8 cellular contexts compared by ENCODE assay signal in the genomic region with DNA sequence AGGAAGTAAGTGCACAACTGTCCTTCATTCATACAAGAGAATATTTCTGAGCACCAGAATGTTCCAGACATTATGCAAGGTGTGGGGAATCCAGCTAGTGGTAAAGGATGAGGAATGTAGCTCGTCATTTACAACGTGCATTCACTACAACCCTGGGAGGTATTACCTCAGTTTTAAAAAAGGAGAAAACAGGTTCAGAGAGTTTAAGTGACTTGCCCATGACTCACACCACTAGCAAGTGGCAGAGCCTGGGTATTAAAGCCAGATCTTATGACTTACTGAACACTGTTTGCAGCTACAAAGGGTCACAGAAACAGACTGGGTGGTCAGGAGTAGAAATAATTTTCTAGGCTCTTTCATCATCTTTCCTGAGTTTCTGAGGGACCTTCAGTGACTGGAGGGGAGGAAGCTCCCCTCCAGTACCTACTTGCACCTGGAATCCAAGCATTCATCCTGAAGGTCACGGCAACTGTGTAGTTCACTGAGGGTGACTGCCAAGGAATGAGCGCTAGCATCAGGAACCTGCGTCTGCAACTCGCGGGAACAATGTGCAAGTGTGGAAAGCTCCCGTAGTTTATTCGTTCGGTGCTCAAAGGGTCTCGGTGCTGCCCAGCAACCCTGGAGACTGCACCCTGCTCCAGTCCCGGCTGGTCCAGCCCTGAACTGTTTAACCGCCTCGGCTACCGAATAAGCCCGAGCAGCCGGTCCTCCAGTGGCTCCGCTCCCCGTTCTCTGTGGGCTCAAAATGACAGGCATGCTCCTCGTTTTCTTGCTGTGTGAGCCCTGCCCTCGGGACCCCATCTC. TPM values are rescaled to one million over a fixed set of nuclear protein-coding genes. Genes with fewer than 3 reads are reported as not detected.
DNase-seq lines count a peak whose midpoint lies in the region; ATAC-seq, FAIRE-seq and TF ChIP-seq lines count a peak whose summit lies in the region.
"Had no signal": no experiment of that assay in that cellular context is flagged by ENCODE, and none has a peak within 500 bp of the region (broad histone marks: within the 10 kb centered on the region; RNA-seq: fewer than 3 reads in every experiment).

No MANE protein-coding gene starts in this region.

- H3K9me3 ChIP-seq in MM.1S (replicated peaks; ENCODE audit: insufficient read depth, low read length) (no peaks in the 10 kb centered on the region), suprapubic skin (no peaks in the 10 kb centered on the region)

- no peaks in the 10 kb centered on the region for H3K9me2 ChIP-seq in MM.1S (replicated peaks; ENCODE audit: insufficient read depth, low read length)

- H3K4me3 ChIP-seq in MM.1S (ENCODE audit: low read length) (peak overlapping the region; percentile 79), bronchial epithelial cell (ENCODE audit: low read depth, low read length) (peak overlapping the region; percentile 88), suprapubic skin (peak overlapping the region; percentile 92)

- H3K4me1 Mint-ChIP-seq in mesothelial cell of epicardium: peaks cover 16% of the 10 kb centered on the region

- TF ChIP-seq CTCF in MM.1S (IDR thresholded peaks at IDR 0.05; ENCODE audit: low read length): no peak
- no peak for TF ChIP-seq CTCF in bronchial epithelial cell (IDR thresholded peaks at IDR 0.05; ENCODE audit: insufficient read depth, low read length, severe bottlenecking)
- no peak for TF ChIP-seq CTCF in suprapubic skin (IDR thresholded peaks at IDR 0.05)
- TF ChIP-seq CTCF in mesothelial cell of epicardium (IDR thresholded peaks at IDR 0.05; ENCODE audit: unreplicated experiment): no peak

- H4K20me1 ChIP-seq in MM.1S (ENCODE audit: insufficient read depth, low read length): no peaks in the 10 kb centered on the region

- peak overlapping the region; percentile 33; the same call in 1 of the 2 replicates for H3K27ac ChIP-seq in MM.1S (ENCODE audit: low read length)
- peak overlapping the region; percentile 79 for H3K27ac ChIP-seq in suprapubic skin

- H2AFZ ChIP-seq in MM.1S (ENCODE audit: low read length): peak overlapping the region; percentile 93

- peaks cover 4% of the 10 kb centered on the region; the same call in 1 of the 2 replicates for H3F3A ChIP-seq in MM.1S (ENCODE audit: insufficient read depth, low read length)

- no peaks in the 10 kb centered on the region for H3K4me1 ChIP-seq in MM.1S (ENCODE audit: low read length)
- H3K4me1 ChIP-seq in suprapubic skin: peaks cover 33% of the 10 kb centered on the region

- peak overlapping the region; percentile 89 for H3K9ac ChIP-seq in MM.1S (ENCODE audit: low read length)

- H3K4me2 ChIP-seq in MM.1S (ENCODE audit: low read depth, low read length): peak overlapping the region; percentile 82

- no peak for TF ChIP-seq POLR2A in suprapubic skin (IDR thresholded peaks at IDR 0.05)

- H3K4me3 Mint-ChIP-seq in mesothelial cell of epicardium: no peak overlapping the region
- H3K4me3 Mint-ChIP-seq: activated naive CD8-positive, alpha-beta T cell had no signal

- H3K27me3 ChIP-seq in MM.1S (replicated peaks; ENCODE audit: insufficient read depth, low read length) (no peaks in the 10 kb centered on the region), bronchial epithelial cell (ENCODE audit: control insufficient read depth, insufficient read depth, low read length) (no peaks in the 10 kb centered on the region), suprapubic skin (no peaks in the 10 kb centered on the region)

- peaks cover 23% of the 10 kb centered on the region for H3K79me2 ChIP-seq in MM.1S (ENCODE audit: low read length)

- H3K36me3 ChIP-seq in MM.1S (replicated peaks; ENCODE audit: insufficient read depth, low read length): no peaks in the 10 kb centered on the region; the same call in 1 of the 2 replicates
- peaks cover 5% of the 10 kb centered on the region for H3K36me3 ChIP-seq in bronchial epithelial cell (ENCODE audit: control insufficient read depth, insufficient read depth, low read length)
- H3K36me3 ChIP-seq in suprapubic skin: peaks cover 36% of the 10 kb centered on the region

- ATAC-seq in left lobe of liver: peak; percentile 63

- DNase-seq in GM04503 (ENCODE audit: low read depth): peak; percentile 66
- peak; percentile 49 for DNase-seq in GOT3 (lab: John Stamatoyannopoulos, UW)
- DNase-seq in MM.1S: no peak
- DNase-seq in bronchial epithelial cell (ENCODE audit: low read depth): peak; percentile 98
- DNase-seq in left lobe of liver (ENCODE audit: low spot score): no peak
- peak in 1 of 2 donors; percentile 64 for DNase-seq in suprapubic skin (ENCODE audit: low spot score in 2 of 2)
- DNase-seq in mesothelial cell of epicardium (ENCODE audit: low spot score in 2 of 2, unreplicated experiment in 2 of 2): no peak

- no peaks in the 10 kb centered on the region for H3K27me3 Mint-ChIP-seq in mesothelial cell of epicardium (ENCODE audit: low read depth)
- H3K27me3 Mint-ChIP-seq: activated naive CD8-positive, alpha-beta T cell had no signal

- no peaks in the 10 kb centered on the region for H3K9me3 Mint-ChIP-seq in mesothelial cell of epicardium

- H3K36me3 Mint-ChIP-seq in mesothelial cell of epicardium: peaks cover 16% of the 10 kb centered on the region

- TF ChIP-seq EP300 in suprapubic skin (IDR thresholded peaks at IDR 0.05): no peak

- WGBS in suprapubic skin: 10% methylated on average over 9 of the region's 21 CpGs

- no peak overlapping the region for H3K27ac Mint-ChIP-seq in mesothelial cell of epicardium
- H3K27ac Mint-ChIP-seq: activated naive CD8-positive, alpha-beta T cell had no signal

- FAIRE-seq in bronchial epithelial cell (lab: Jason Lieb, UNC): peak; percentile 43

RNA-seq across cellular contexts. Expression of gene CCDC121, which starts 0.6 kb away (rescaled TPM):
- total RNA-seq in bronchial epithelial cell: 0.79 and 0.90 TPM in 2 replicates
- 1.2 TPM for total RNA-seq in left lobe of liver
- total RNA-seq in suprapubic skin: 1 to 10 TPM; 1.2 to 3.9 (median 3.0) TPM
- total RNA-seq in mesothelial cell of epicardium: 4.6 to 5.2 TPM (median 4.9 TPM) in 3 replicates

RNA-seq across cellular contexts. Expression of gene GPN1, which starts 0.7 kb away (rescaled TPM):
- total RNA-seq in bronchial epithelial cell (31.7 and 47.9 TPM in 2 replicates), left lobe of liver (8.6 TPM), suprapubic skin (10 to 100 TPM; 21.0 to 30.5 (median 24.2) TPM), mesothelial cell of epicardium (32.4 to 36.7 TPM (median 36.3 TPM) in 3 replicates)

RNA-seq across cellular contexts. Expression of gene SUPT7L, which starts 35.2 kb away (rescaled TPM):
- total RNA-seq in bronchial epithelial cell (10.5 and 14.7 TPM in 2 replicates), left lobe of liver (12.2 TPM), suprapubic skin (10 to 100 TPM; 17.0 to 27.3 (median 22.2) TPM), mesothelial cell of epicardium (40.6 to 42.6 TPM (median 41.2 TPM) in 3 replicates)

RNA-seq across cellular contexts. Expression of gene SLC4A1AP, which starts 35.5 kb away (rescaled TPM):
- 20.5 and 27.4 TPM in 2 replicates for total RNA-seq in bronchial epithelial cell
- 7.6 TPM for total RNA-seq in left lobe of liver
- total RNA-seq in suprapubic skin: 10 to 100 TPM; 15.1 to 25.3 (median 20.7) TPM
- total RNA-seq in mesothelial cell of epicardium: 18.8 to 20.0 TPM (median 19.1 TPM) in 3 replicates

RNA-seq across cellular contexts. Expression of gene ZNF512, which starts 45.3 kb away (rescaled TPM):
- total RNA-seq in bronchial epithelial cell (6.4 and 7.4 TPM in 2 replicates), left lobe of liver (6.7 TPM), suprapubic skin (10 to 100 TPM in 3 of 4 donors, 1 to 10 TPM in 1; 8.1 to 23.5 (median 20.6) TPM), mesothelial cell of epicardium (65.6 to 75.1 TPM (median 72.8 TPM) in 3 replicates)

Comparison
In these comparisons a context has a peak if more than half of its experiments do, and no peak if none do; other contexts are left out.
1. DNase-seq: peak in GM04503 (single experiment), GOT3 (single experiment) and bronchial epithelial cell (single experiment); none in MM.1S (single experiment), left lobe of liver (single experiment) and mesothelial cell of epicardium (0 of 2).
2. Peak in every context shown above with its lines, with median percentiles within 50 percentile points of each other: H3K4me3 ChIP-seq.